Comparison of ENCODE assay signal across 8 cellular contexts in genomic region chr11:72821221-72821919, GRCh38. TPM values are rescaled to one million over a fixed set of nuclear protein-coding genes. Genes with fewer than 3 reads are reported as not detected.
A peak's percentile ranks its signal among the peaks of the same experiment; 100 is the strongest.
DNase-seq lines count a peak whose midpoint lies in the region; ATAC-seq and TF ChIP-seq lines count a peak whose summit lies in the region.

No MANE protein-coding gene starts in this region.

- CTCF ChIA-PET in WTC11 (lab: Charles Lee): interaction anchor here (1.0 to 3.1 kb wide), 9 partner anchors 8 to 486 kb away, joined by 3 to 22 read pairs (median 6); partner anchors contain the start of genes FCHSD2 and STARD10

- peak overlapping the region; percentile 58 for H3K4me3 Mint-ChIP-seq in WTC11
- peak overlapping the region; percentile 37 for H3K4me3 Mint-ChIP-seq in stimulated activated effector memory CD8-positive, alpha-beta T cell treated with anti-CD3 and anti-CD28 coated beads, Interleukin-12 subunit alpha, Interleukin-12 subunit beta, amount 100 ng/mL, for 72 hours

- peaks cover 17% of the 10 kb centered on the region for H3K4me1 Mint-ChIP-seq in WTC11
- H3K4me1 Mint-ChIP-seq in stimulated activated effector memory CD8-positive, alpha-beta T cell treated with anti-CD3 and anti-CD28 coated beads, Interleukin-12 subunit alpha, Interleukin-12 subunit beta, amount 100 ng/mL, for 72 hours: peaks cover 52% of the 10 kb centered on the region

- no peak overlapping the region for H3K27ac ChIP-seq in HUES48 (ENCODE audit: low read depth, low read length)

- H3K4me3 ChIP-seq in HUES48 (ENCODE audit: low read depth, low read length) (peak overlapping the region; percentile 61), iPS-18c (ENCODE audit: insufficient read depth, low read depth, low read length) (peak overlapping the region; percentile 76)

- POLR2A ChIA-PET in WTC11 (lab: Charles Lee): no interaction called here

- no peak for DNase-seq in WTC11 (ENCODE audit: low spot score)
- no peak for DNase-seq in stimulated activated effector memory CD8-positive, alpha-beta T cell treated with anti-CD3 and anti-CD28 coated beads, Interleukin-12 subunit alpha, Interleukin-12 subunit beta, amount 100 ng/mL, for 72 hours (ENCODE audit: low spot score in 2 of 2)

- peaks cover 8% of the 10 kb centered on the region for H3K4me1 ChIP-seq in HUES48 (ENCODE audit: control insufficient read depth, insufficient read depth, low read length)

- peaks cover 14% of the 10 kb centered on the region; the same call in 1 of the 2 replicates for H3K27me3 ChIP-seq in HUES48 (ENCODE audit: control insufficient read depth, insufficient read depth, low read length)

- H3K27me3 Mint-ChIP-seq in WTC11 (ENCODE audit: low read depth): peaks cover 36% of the 10 kb centered on the region

- no peak for TF ChIP-seq CTCF in WTC11 (IDR thresholded peaks at IDR 0.05)

- H3K27ac Mint-ChIP-seq in WTC11: no peak overlapping the region
- no peak overlapping the region for H3K27ac Mint-ChIP-seq in stimulated activated effector memory CD8-positive, alpha-beta T cell treated with anti-CD3 and anti-CD28 coated beads, Interleukin-12 subunit alpha, Interleukin-12 subunit beta, amount 100 ng/mL, for 72 hours

- no peaks in the 10 kb centered on the region; the same call in 1 of the 2 replicates for H3K36me3 Mint-ChIP-seq in WTC11
- peaks cover 87% of the 10 kb centered on the region for H3K36me3 Mint-ChIP-seq in stimulated activated effector memory CD8-positive, alpha-beta T cell treated with anti-CD3 and anti-CD28 coated beads, Interleukin-12 subunit alpha, Interleukin-12 subunit beta, amount 100 ng/mL, for 72 hours

- ATAC-seq in WTC11 (peak; percentile 13), GM21447 (IDR thresholded peaks at IDR 0.05; ENCODE audit: unreplicated experiment) (no peak), GM21423 (IDR thresholded peaks at IDR 0.05; ENCODE audit: unreplicated experiment) (no peak), GM18502 (IDR thresholded peaks at IDR 0.05; ENCODE audit: poor library complexity, unreplicated experiment) (no peak), HG03095 (IDR thresholded peaks at IDR 0.05; ENCODE audit: unreplicated experiment) (no peak)
- no peak for ATAC-seq in stimulated activated effector memory CD8-positive, alpha-beta T cell treated with anti-CD3 and anti-CD28 coated beads, Interleukin-12 subunit alpha, Interleukin-12 subunit beta, amount 100 ng/mL, for 72 hours

- no peaks in the 10 kb centered on the region for H3K9me3 ChIP-seq in HUES48 (ENCODE audit: control insufficient read depth, insufficient read depth, low read length)
- H3K9me3 ChIP-seq in iPS-18c (ENCODE audit: control insufficient read depth, insufficient read depth, low read length): no peaks in the 10 kb centered on the region

- H3K9ac ChIP-seq in HUES48 (ENCODE audit: low read depth, low read length): 0 out of 2 replicates have a peak overlapping the region, but pooled peaks have one; percentile 8

- peaks cover 5% of the 10 kb centered on the region; the same call in 1 of the 2 replicates for H3K36me3 ChIP-seq in HUES48 (ENCODE audit: control insufficient read depth, insufficient read depth, low read length)

- no peaks in the 10 kb centered on the region for H3K9me3 Mint-ChIP-seq in WTC11
- H3K9me3 Mint-ChIP-seq in stimulated activated effector memory CD8-positive, alpha-beta T cell treated with anti-CD3 and anti-CD28 coated beads, Interleukin-12 subunit alpha, Interleukin-12 subunit beta, amount 100 ng/mL, for 72 hours: no peaks in the 10 kb centered on the region

TF ChIP-seq in WTC11, 78 proteins besides CTCF, POLR2A, EP300 and RAD21:
- TF ChIP-seq E2F5 (CRISPR knock-in tag; IDR thresholded peaks at IDR 0.05) (no peak), IRF1 (CRISPR knock-in tag; IDR thresholded peaks at IDR 0.05) (no peak)

RNA-seq across cellular contexts. Expression of gene ATG16L2, which starts 7.2 kb away (rescaled TPM):
- total RNA-seq in WTC11 (2021): 22.2 to 29.0 TPM (median 28.6 TPM) in 3 replicates

RNA-seq across cellular contexts. Expression of gene STARD10, which starts 27.5 kb away (rescaled TPM):
- 32.0 to 40.9 TPM (median 36.6 TPM) in 3 replicates for total RNA-seq in WTC11 (2021)
